19 cellular contexts compared by ENCODE assay signal in genomic region chr6:78947962-78948361, GRCh38.
DNase-seq lines count a peak whose midpoint lies in the region; ATAC-seq and TF ChIP-seq lines count a peak whose summit lies in the region.
"Had no signal": no experiment of that assay in that cellular context is flagged by ENCODE, and none has a peak within 500 bp of the region (broad histone marks: within the 10 kb centered on the region; RNA-seq: fewer than 3 reads in every experiment).

No MANE protein-coding gene starts in this region.

- H3K4me3 Mint-ChIP-seq in HFFc6, result peak overlapping the region; percentile 70
- H3K4me3 Mint-ChIP-seq: activated CD8-positive, alpha-beta T cell treated with anti-CD3 and anti-CD28 coated beads for 36 hours; activated T-cell treated with anti-CD3 and anti-CD28 coated beads, Interleukin-2, amount 50 U/mL, for 72 hours; CD4-positive, alpha-beta T cell; stimulated activated naive B cell treated with anti-CD40 and anti-IgM and Interleukin-4, amounts not matched to agents 10 μg/mL and 1 μg/mL and 100 μg/mL, for 72 hours had no signal

- no peak overlapping the region for H3K4me3 ChIP-seq in foreskin fibroblast (ENCODE audit: low read depth in 1 of 2, low read length in 2 of 2)
- H3K4me3 ChIP-seq: ovary, transverse colon had no signal

- H3K27ac ChIP-seq in caudate nucleus (ENCODE audit: low read depth, low read length), result no peak overlapping the region
- H3K27ac ChIP-seq: ovary, transverse colon, VCaP had no signal

- no peak overlapping the region; the same call in 1 of the 2 replicates for H3K27ac Mint-ChIP-seq in HFFc6
- H3K27ac Mint-ChIP-seq: activated CD8-positive, alpha-beta T cell treated with anti-CD3 and anti-CD28 coated beads for 36 hours; activated T-cell treated with anti-CD3 and anti-CD28 coated beads, Interleukin-2, amount 50 U/mL, for 72 hours; CD4-positive, alpha-beta T cell; stimulated activated naive B cell treated with anti-CD40 and anti-IgM and Interleukin-4, amounts not matched to agents 10 μg/mL and 1 μg/mL and 100 μg/mL, for 72 hours had no signal

- DNase-seq in HFFc6, result peak; percentile 65
- DNase-seq in brain pericyte (ENCODE audit: low read depth, low spot score), result peak; percentile 11
- peak; percentile 24 to 58 for DNase-seq in foreskin fibroblast
- peak; percentile 6 for DNase-seq in smooth muscle cell of the brain vasculature (ENCODE audit: low read depth, low spot score)
- no peak for DNase-seq in caudate nucleus (lab: John Stamatoyannopoulos, UW)
- no peak for DNase-seq in SKM-1 (lab: John Stamatoyannopoulos, UW; ENCODE audit: unreplicated experiment)
- DNase-seq: activated CD8-positive, alpha-beta T cell treated with anti-CD3 and anti-CD28 coated beads for 36 hours; activated T-cell treated with anti-CD3 and anti-CD28 coated beads, Interleukin-2, amount 50 U/mL, for 72 hours; CD4-positive, alpha-beta T cell; Kasumi-1; NCI-H146; ovary; stimulated activated CD4-positive, alpha-beta T cell treated with anti-CD3 and anti-CD28 coated beads, Interleukin-12 subunit alpha, Interleukin-12 subunit beta, amount 100 ng/mL, for 4 hours; stimulated activated naive B cell treated with anti-CD40 and anti-IgM and Interleukin-4, amounts not matched to agents 10 μg/mL and 1 μg/mL and 100 μg/mL, for 72 hours; T-helper 1 cell; transverse colon had no signal

- peaks cover 79% of the 10 kb centered on the region for H3K36me3 Mint-ChIP-seq in HFFc6 (ENCODE audit: low read depth)

- H3K9me3 Mint-ChIP-seq in HFFc6, result peaks cover 23% of the 10 kb centered on the region

- H3K27me3 Mint-ChIP-seq in HFFc6 (ENCODE audit: insufficient read depth), result peaks cover 5% of the 10 kb centered on the region; the same call in 1 of the 2 replicates
- H3K27me3 Mint-ChIP-seq: activated CD8-positive, alpha-beta T cell treated with anti-CD3 and anti-CD28 coated beads for 36 hours; CD4-positive, alpha-beta T cell; stimulated activated naive B cell treated with anti-CD40 and anti-IgM and Interleukin-4, amounts not matched to agents 10 μg/mL and 1 μg/mL and 100 μg/mL, for 72 hours had no signal

- peaks cover 20% of the 10 kb centered on the region for H3K4me1 Mint-ChIP-seq in HFFc6 (ENCODE audit: low read depth)
- H3K4me1 Mint-ChIP-seq: stimulated activated naive B cell treated with anti-CD40 and anti-IgM and Interleukin-4, amounts not matched to agents 10 μg/mL and 1 μg/mL and 100 μg/mL, for 72 hours had no signal

- TF ChIP-seq CTCF in HFFc6 (IDR thresholded peaks at IDR 0.05), result no peak
- TF ChIP-seq CTCF in foreskin fibroblast (IDR thresholded peaks at IDR 0.05; ENCODE audit: low read depth, low read length), result no peak

- no peak for ATAC-seq in GM21576 (IDR thresholded peaks at IDR 0.05; ENCODE audit: unreplicated experiment)
- ATAC-seq: activated CD8-positive, alpha-beta T cell treated with anti-CD3 and anti-CD28 coated beads for 36 hours; activated T-cell treated with anti-CD3 and anti-CD28 coated beads, Interleukin-2, amount 50 U/mL, for 72 hours; left lobe of liver; stimulated activated naive B cell treated with anti-CD40 and anti-IgM and Interleukin-4, amounts not matched to agents 10 μg/mL and 1 μg/mL and 100 μg/mL, for 72 hours had no signal

Comparison
In these comparisons a context has a peak if more than half of its experiments do, and no peak if none do; other contexts are left out.
1. DNase-seq: peak in HFFc6 (single experiment), brain pericyte (single experiment), foreskin fibroblast (2 of 2) and smooth muscle cell of the brain vasculature (single experiment); none in caudate nucleus (0 of 61) and SKM-1 (single experiment).